8 cellular contexts compared by ENCODE assay signal in genomic region chr15:52112203-52112750, GRCh38. TPM values are rescaled to one million over a fixed set of nuclear protein-coding genes. Genes with fewer than 3 reads are reported as not detected.
DNase-seq lines count a peak whose midpoint lies in the region; ATAC-seq and TF ChIP-seq lines count a peak whose summit lies in the region.

No MANE protein-coding gene starts in this region.

- CTCF ChIA-PET in AG04449 (lab: Yijun Ruan, JAX): interaction anchor here (1.5 to 1.7 kb wide), 2 partner anchors 27 to 33 kb away, joined by 3 to 5 read pairs; no protein-coding TSS in a partner anchor

- H3K4me1 ChIP-seq in sigmoid colon: peaks cover 0 to 13% (median 10%) of the 10 kb centered on the region in 4 donors

- WGBS in sigmoid colon, 2 donors: 1% methylated on average over 61 of the region's 61 CpGs

- no peaks in the 10 kb centered on the region for H3K36me3 ChIP-seq in sigmoid colon

- H3K9me3 ChIP-seq in sigmoid colon: no peaks in the 10 kb centered on the region

- no peak overlapping the region for H3K27ac ChIP-seq in sigmoid colon

- intact Hi-C loops in sigmoid colon (cut with DNase I): no loop called here

- peak overlapping the region; percentile 46 for H3K4me3 ChIP-seq in AG04449 (ENCODE audit: low read depth, low read length)
- peak overlapping the region; percentile 29 for H3K4me3 ChIP-seq in fibroblast of mammary gland (ENCODE audit: control insufficient read depth, low read depth, low read length)
- H3K4me3 ChIP-seq in sigmoid colon: peak overlapping the region; percentile 1 to 47 (median 36)

- ATAC-seq in HG02938 (IDR thresholded peaks at IDR 0.05; ENCODE audit: unreplicated experiment) (peak; percentile 36), HG03159 (IDR thresholded peaks at IDR 0.05; ENCODE audit: unreplicated experiment) (no peak)

- no peak for TF ChIP-seq POLR2A in sigmoid colon (IDR thresholded peaks at IDR 0.05)

- POLR2A ChIA-PET in AG04449 (lab: Yijun Ruan, JAX): no interaction called here

- TF ChIP-seq CTCF in AG04449 (IDR thresholded peaks at IDR 0.05; ENCODE audit: insufficient read depth, low read length, missing control alignments) (no peak), fibroblast of mammary gland (conservative IDR thresholded peaks at IDR 0.05; ENCODE audit: control insufficient read depth, insufficient read depth, low read depth, low read length) (no peak), sigmoid colon (IDR thresholded peaks at IDR 0.05) (peak in 1 of 4 experiments; percentile 10)

- DNase-seq in AG04449 (ENCODE audit: low read depth, low spot score) (no peak), activated T-cell treated with anti-CD3 and anti-CD28 coated beads for 1 hour (ENCODE audit: low read depth) (peak; percentile 37), fibroblast of mammary gland (ENCODE audit: low read depth) (no peak), sigmoid colon (no peak), NCI-H2227 treated with DMSO at 0.1 percent for 48 hours (lab: John Stamatoyannopoulos, UW) (no peak), NCI-H345 (lab: John Stamatoyannopoulos, UW) (no peak)

- H3K27me3 ChIP-seq in sigmoid colon: peaks cover 19 to 61% (median 29%) of the 10 kb centered on the region in 3 donors

- TF ChIP-seq EP300 in sigmoid colon (IDR thresholded peaks at IDR 0.05): no peak

RNA-seq across cellular contexts. Expression of gene BCL2L10, which starts 0.3 kb away (rescaled TPM):
- total RNA-seq in sigmoid colon: under 1 TPM in 1 of 4 donors, not detected in 3; 0.33 TPM
- polyA plus RNA-seq in sigmoid colon: 1 to 10 TPM in 2 of 3 donors, under 1 TPM in 1; 0.60 to 5.8 (median 1.5) TPM
